ENCODE assay signal across 9 cellular contexts in genomic region chr15:63380828-63381282, GRCh38. TPM values are rescaled to one million over a fixed set of nuclear protein-coding genes. Genes with fewer than 3 reads are reported as not detected.
A peak's percentile ranks its signal among the peaks of the same experiment; 100 is the strongest.
DNase-seq lines count a peak whose midpoint lies in the region; ATAC-seq and TF ChIP-seq lines count a peak whose summit lies in the region.
"Had no signal": no experiment of that assay in that cellular context is flagged by ENCODE, and none has a peak within 500 bp of the region (broad histone marks: within the 10 kb centered on the region; RNA-seq: fewer than 3 reads in every experiment).

No MANE protein-coding gene starts in this region.

- DNase-seq in Calu3, result no peak
- no peak for DNase-seq in SK-N-MC (ENCODE audit: low read depth, low spot score)
- peak; percentile 18 for DNase-seq in fibroblast of gingiva (ENCODE audit: low read depth)
- DNase-seq in trophoblast cell, result no peak
- DNase-seq in sciatic nerve (ENCODE audit: low spot score), result no peak
- no peak for DNase-seq in GF-D8 (lab: John Stamatoyannopoulos, UW)
- no peak for DNase-seq in pons (ENCODE audit: low spot score)
- DNase-seq: NCI-H510A had no signal

- H3K4me1 Mint-ChIP-seq in Calu3 (ENCODE audit: low read depth, unreplicated experiment), result peaks cover 65% of the 10 kb centered on the region

- H3K4me3 ChIP-seq in SK-N-MC, result peak overlapping the region; percentile 67
- H3K4me3 ChIP-seq in trophoblast cell (ENCODE audit: low read depth, low read length), result no peak overlapping the region

- no peak overlapping the region for H2BK12ac ChIP-seq in trophoblast cell (ENCODE audit: low read length)

- no CpG with 5 or more reads among the region's 13 CpGs for WGBS in trophoblast cell (ENCODE audit: extremely low coverage, insufficient coverage, insufficient read length)

- H3K27me3 ChIP-seq in trophoblast cell (ENCODE audit: insufficient read depth, low read length), result no peaks in the 10 kb centered on the region

- no peak overlapping the region for H3K27ac Mint-ChIP-seq in Calu3 (ENCODE audit: unreplicated experiment)

- no peak overlapping the region for H3K23ac ChIP-seq in trophoblast cell (ENCODE audit: low read length)

- no peak overlapping the region for H3K27ac ChIP-seq in SK-N-MC
- H3K27ac ChIP-seq in trophoblast cell (ENCODE audit: low read depth, low read length), result no peak overlapping the region

- no peak overlapping the region for H3K18ac ChIP-seq in trophoblast cell (ENCODE audit: low read length)

- H2AFZ ChIP-seq in trophoblast cell (ENCODE audit: insufficient read depth, low read length, poor library complexity), result no peak overlapping the region

- TF ChIP-seq CTCF in Calu3 (IDR thresholded peaks at IDR 0.05; ENCODE audit: unreplicated experiment), result no peak

- H3K4me3 Mint-ChIP-seq in Calu3 (ENCODE audit: low read depth, unreplicated experiment), result peak overlapping the region; percentile 83

- H3K9ac ChIP-seq in SK-N-MC (ENCODE audit: insufficient read length), result no peak overlapping the region
- H3K9ac ChIP-seq in trophoblast cell (ENCODE audit: low read length), result no peak overlapping the region

- peaks cover 21% of the 10 kb centered on the region for H3K36me3 Mint-ChIP-seq in Calu3 (ENCODE audit: insufficient read depth, unreplicated experiment)

- H4K12ac ChIP-seq in trophoblast cell (ENCODE audit: low read depth, low read length), result no peak overlapping the region

- H3K79me1 ChIP-seq in trophoblast cell (ENCODE audit: low read length), result peaks cover 2% of the 10 kb centered on the region

- H3K27me3 Mint-ChIP-seq in Calu3 (ENCODE audit: unreplicated experiment), result no peaks in the 10 kb centered on the region

- no peak overlapping the region for H2BK120ac ChIP-seq in trophoblast cell (ENCODE audit: insufficient read depth, low read length, poor library complexity)

- CTCF ChIA-PET in Calu3 (lab: Charles Lee), result interaction anchor here (1.1 kb wide), 1 partner anchor 9 kb away, joined by 3 read pairs; no protein-coding TSS in a partner anchor

- H3K4ac ChIP-seq in trophoblast cell (ENCODE audit: low read depth, low read length), result no peak overlapping the region

- no peak overlapping the region for H3K14ac ChIP-seq in trophoblast cell (ENCODE audit: low read length)

- H3K4me1 ChIP-seq in trophoblast cell (ENCODE audit: control insufficient read depth in 1 of 2, insufficient read depth in 2 of 2, low read length in 2 of 2), result peaks cover 28 to 36% of the 10 kb centered on the region in 2 experiments

- H3K36me3 ChIP-seq in SK-N-MC (ENCODE audit: insufficient read depth, low read length) (no peaks in the 10 kb centered on the region), trophoblast cell (ENCODE audit: control insufficient read depth in 1 of 2, insufficient read depth in 2 of 2, low read length in 2 of 2) (no peaks in the 10 kb centered on the region)

- intact Hi-C loops in Calu3 (cut with micrococcal nuclease; ENCODE audit: unreplicated experiment), result loop anchor here (5.0 kb wide), 1 partner anchor 39 kb away; no protein-coding TSS in a partner anchor
- intact Hi-C loops in sciatic nerve (cut with DNase I), result no loop called here

- H3K9me3 ChIP-seq in SK-N-MC (ENCODE audit: low read depth, low read length) (no peaks in the 10 kb centered on the region), trophoblast cell (ENCODE audit: insufficient read depth, low read depth, low read length) (peaks cover 2% of the 10 kb centered on the region)

- H3K9me3 Mint-ChIP-seq in Calu3 (ENCODE audit: low read depth, unreplicated experiment), result peaks cover 1% of the 10 kb centered on the region

- H3K79me2 ChIP-seq in trophoblast cell (ENCODE audit: control insufficient read depth, insufficient read depth, low read length, poor library complexity), result peaks cover 3% of the 10 kb centered on the region

- H4K91ac ChIP-seq in trophoblast cell (ENCODE audit: low read depth, low read length), result no peak overlapping the region

- no TSS peak for BruUV-seq in Calu3 (replicated peaks; lab: Mats Ljungman, UMichigan)

- H2BK5ac ChIP-seq in trophoblast cell (ENCODE audit: low read depth, low read length, poor library complexity), result no peak overlapping the region

- ATAC-seq in HG03520 (IDR thresholded peaks at IDR 0.05; ENCODE audit: unreplicated experiment) (no peak), sciatic nerve (no peak)

- no peak overlapping the region for H4K8ac ChIP-seq in trophoblast cell (ENCODE audit: low read depth, low read length)

- peak overlapping the region; percentile 81 for H3K4me2 ChIP-seq in trophoblast cell (ENCODE audit: low read length)

- H2AK5ac ChIP-seq in trophoblast cell (ENCODE audit: low read length), result no peak overlapping the region

RNA-seq across cellular contexts. Expression of gene CA12, which starts 0.8 kb away (rescaled TPM):
- total RNA-seq in Calu3 (2022) (21.5 and 26.0 TPM in 2 replicates), sciatic nerve (4.0 TPM)
- polyA plus RNA-seq in trophoblast cell (2013), result 3.5 and 3.7 TPM in 2 replicates
